In the genomic region with DNA sequence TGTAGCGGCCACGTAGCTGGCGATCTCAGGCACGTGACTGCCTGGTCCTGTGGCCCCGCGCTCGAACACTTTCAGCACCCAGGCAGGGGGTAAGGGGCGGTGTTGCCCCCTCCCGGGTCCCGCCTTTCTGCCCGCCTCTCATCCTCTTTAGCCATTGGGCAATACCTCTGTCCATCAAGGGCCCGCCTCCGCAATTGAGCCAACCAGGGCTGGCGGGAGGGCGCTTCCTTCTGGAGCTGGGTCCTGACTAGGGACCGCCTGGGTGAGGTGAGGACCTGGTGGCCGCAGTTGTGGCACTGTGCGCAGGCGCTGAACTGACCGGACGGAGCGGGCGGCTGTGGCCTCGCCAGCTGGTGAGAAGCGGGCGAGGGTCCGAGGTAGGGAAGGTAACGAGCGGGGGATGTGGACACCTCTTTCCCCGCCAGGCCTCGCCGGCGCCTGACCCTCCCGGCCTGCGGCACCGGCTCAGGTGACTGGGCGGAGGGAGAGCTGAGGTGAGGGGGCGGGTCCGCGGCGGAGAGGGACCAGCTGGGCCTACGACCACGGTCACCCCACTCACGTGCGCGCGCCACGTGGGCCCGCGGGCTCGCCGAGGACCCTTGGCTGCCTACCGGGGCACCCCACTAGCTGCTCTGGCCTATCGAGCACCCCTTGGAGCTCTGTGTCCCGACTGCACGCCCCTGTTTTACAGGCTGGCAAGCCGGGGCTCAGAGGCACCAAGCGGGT, we compare ENCODE assay signal across 1 cellular context.
TF ChIP-seq lines count a peak whose summit lies in the region.

A gene with protein sequence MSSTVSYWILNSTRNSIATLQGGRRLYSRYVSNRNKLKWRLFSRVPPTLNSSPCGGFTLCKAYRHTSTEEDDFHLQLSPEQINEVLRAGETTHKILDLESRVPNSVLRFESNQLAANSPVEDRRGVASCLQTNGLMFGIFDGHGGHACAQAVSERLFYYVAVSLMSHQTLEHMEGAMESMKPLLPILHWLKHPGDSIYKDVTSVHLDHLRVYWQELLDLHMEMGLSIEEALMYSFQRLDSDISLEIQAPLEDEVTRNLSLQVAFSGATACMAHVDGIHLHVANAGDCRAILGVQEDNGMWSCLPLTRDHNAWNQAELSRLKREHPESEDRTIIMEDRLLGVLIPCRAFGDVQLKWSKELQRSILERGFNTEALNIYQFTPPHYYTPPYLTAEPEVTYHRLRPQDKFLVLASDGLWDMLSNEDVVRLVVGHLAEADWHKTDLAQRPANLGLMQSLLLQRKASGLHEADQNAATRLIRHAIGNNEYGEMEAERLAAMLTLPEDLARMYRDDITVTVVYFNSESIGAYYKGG (plus strand): TSS at position 228 of the 726 bp plus-strand sequence. CDS start 3,770 bp downstream, outside the sequence.

TF ChIP-seq in K562, 482 proteins besides CTCF, POLR2A, EP300 and RAD21 (continued from another document and continues in another):
- TF ChIP-seq, protein P1, sequence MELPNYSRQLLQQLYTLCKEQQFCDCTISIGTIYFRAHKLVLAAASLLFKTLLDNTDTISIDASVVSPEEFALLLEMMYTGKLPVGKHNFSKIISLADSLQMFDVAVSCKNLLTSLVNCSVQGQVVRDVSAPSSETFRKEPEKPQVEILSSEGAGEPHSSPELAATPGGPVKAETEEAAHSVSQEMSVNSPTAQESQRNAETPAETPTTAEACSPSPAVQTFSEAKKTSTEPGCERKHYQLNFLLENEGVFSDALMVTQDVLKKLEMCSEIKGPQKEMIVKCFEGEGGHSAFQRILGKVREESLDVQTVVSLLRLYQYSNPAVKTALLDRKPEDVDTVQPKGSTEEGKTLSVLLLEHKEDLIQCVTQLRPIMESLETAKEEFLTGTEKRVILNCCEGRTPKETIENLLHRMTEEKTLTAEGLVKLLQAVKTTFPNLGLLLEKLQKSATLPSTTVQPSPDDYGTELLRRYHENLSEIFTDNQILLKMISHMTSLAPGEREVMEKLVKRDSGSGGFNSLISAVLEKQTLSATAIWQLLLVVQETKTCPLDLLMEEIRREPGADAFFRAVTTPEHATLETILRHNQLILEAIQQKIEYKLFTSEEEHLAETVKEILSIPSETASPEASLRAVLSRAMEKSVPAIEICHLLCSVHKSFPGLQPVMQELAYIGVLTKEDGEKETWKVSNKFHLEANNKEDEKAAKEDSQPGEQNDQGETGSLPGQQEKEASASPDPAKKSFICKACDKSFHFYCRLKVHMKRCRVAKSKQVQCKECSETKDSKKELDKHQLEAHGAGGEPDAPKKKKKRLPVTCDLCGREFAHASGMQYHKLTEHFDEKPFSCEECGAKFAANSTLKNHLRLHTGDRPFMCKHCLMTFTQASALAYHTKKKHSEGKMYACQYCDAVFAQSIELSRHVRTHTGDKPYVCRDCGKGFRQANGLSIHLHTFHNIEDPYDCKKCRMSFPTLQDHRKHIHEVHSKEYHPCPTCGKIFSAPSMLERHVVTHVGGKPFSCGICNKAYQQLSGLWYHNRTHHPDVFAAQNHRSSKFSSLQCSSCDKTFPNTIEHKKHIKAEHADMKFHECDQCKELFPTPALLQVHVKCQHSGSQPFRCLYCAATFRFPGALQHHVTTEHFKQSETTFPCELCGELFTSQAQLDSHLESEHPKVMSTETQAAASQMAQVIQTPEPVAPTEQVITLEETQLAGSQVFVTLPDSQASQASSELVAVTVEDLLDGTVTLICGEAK (IDR thresholded peaks at IDR 0.05), result no peak
- TF ChIP-seq, protein P1 (CRISPR knock-in tag; IDR thresholded peaks at IDR 0.05), result no peak
- peak; percentile 88 for TF ChIP-seq EP400 (IDR thresholded peaks at IDR 0.05)
- peak; percentile 91 for TF ChIP-seq ASH1L (IDR thresholded peaks at IDR 0.05; ENCODE audit: borderline replicate concordance, low read depth, partially characterized antibody)
- TF ChIP-seq ZNF583 (CRISPR knock-in tag; IDR thresholded peaks at IDR 0.05), result no peak
- TF ChIP-seq ZNF431 (CRISPR knock-in tag; IDR thresholded peaks at IDR 0.05), result peak; percentile 64; the same call in 1 of the 2 replicates
- TF ChIP-seq, protein P2, sequence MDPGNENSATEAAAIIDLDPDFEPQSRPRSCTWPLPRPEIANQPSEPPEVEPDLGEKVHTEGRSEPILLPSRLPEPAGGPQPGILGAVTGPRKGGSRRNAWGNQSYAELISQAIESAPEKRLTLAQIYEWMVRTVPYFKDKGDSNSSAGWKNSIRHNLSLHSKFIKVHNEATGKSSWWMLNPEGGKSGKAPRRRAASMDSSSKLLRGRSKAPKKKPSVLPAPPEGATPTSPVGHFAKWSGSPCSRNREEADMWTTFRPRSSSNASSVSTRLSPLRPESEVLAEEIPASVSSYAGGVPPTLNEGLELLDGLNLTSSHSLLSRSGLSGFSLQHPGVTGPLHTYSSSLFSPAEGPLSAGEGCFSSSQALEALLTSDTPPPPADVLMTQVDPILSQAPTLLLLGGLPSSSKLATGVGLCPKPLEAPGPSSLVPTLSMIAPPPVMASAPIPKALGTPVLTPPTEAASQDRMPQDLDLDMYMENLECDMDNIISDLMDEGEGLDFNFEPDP (CRISPR knock-in tag; IDR thresholded peaks at IDR 0.05), result no peak
- TF ChIP-seq C11orf30 (IDR thresholded peaks at IDR 0.05; ENCODE audit: low read depth), result no peak
- peak; percentile 96 for TF ChIP-seq RBM25 (IDR thresholded peaks at IDR 0.05; ENCODE audit: low read depth, low read length, severe bottlenecking)
- no peak for TF ChIP-seq ZNF316 (IDR thresholded peaks at IDR 0.05)
- TF ChIP-seq, protein P3, sequence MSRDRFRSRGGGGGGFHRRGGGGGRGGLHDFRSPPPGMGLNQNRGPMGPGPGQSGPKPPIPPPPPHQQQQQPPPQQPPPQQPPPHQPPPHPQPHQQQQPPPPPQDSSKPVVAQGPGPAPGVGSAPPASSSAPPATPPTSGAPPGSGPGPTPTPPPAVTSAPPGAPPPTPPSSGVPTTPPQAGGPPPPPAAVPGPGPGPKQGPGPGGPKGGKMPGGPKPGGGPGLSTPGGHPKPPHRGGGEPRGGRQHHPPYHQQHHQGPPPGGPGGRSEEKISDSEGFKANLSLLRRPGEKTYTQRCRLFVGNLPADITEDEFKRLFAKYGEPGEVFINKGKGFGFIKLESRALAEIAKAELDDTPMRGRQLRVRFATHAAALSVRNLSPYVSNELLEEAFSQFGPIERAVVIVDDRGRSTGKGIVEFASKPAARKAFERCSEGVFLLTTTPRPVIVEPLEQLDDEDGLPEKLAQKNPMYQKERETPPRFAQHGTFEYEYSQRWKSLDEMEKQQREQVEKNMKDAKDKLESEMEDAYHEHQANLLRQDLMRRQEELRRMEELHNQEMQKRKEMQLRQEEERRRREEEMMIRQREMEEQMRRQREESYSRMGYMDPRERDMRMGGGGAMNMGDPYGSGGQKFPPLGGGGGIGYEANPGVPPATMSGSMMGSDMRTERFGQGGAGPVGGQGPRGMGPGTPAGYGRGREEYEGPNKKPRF (IDR thresholded peaks at IDR 0.05; ENCODE audit: low read depth, low read length), result no peak
- no peak for TF ChIP-seq CHD1 (IDR thresholded peaks at IDR 0.05; ENCODE audit: low read length)
- TF ChIP-seq TRIM28 (IDR thresholded peaks at IDR 0.05), result no peak
- TF ChIP-seq NELFE (IDR thresholded peaks at IDR 0.05; ENCODE audit: insufficient read depth, insufficient read length), result no peak
- TF ChIP-seq SAFB2 (IDR thresholded peaks at IDR 0.05; ENCODE audit: borderline replicate concordance, low read depth, low read length, severe bottlenecking), result no peak
- TF ChIP-seq ZNF766 (CRISPR knock-in tag; conservative IDR thresholded peaks at IDR 0.05), result no peak
- TF ChIP-seq POU5F1 (IDR thresholded peaks at IDR 0.05; ENCODE audit: borderline replicate concordance, low read depth, low read length, partially characterized antibody), result no peak
- TF ChIP-seq SMARCE1 (IDR thresholded peaks at IDR 0.05), result no peak
- no peak for TF ChIP-seq TCF3 (CRISPR knock-in tag; IDR thresholded peaks at IDR 0.05)
- no peak for TF ChIP-seq ILK (tag; IDR thresholded peaks at IDR 0.05; ENCODE audit: borderline replicate concordance, low read depth)
- no peak for TF ChIP-seq NFATC3 (IDR thresholded peaks at IDR 0.05)
- peak; percentile 96 for TF ChIP-seq ZBTB7A (IDR thresholded peaks at IDR 0.05; ENCODE audit: borderline replicate concordance, control insufficient read depth, low read depth, low read length)
- TF ChIP-seq, protein P4, sequence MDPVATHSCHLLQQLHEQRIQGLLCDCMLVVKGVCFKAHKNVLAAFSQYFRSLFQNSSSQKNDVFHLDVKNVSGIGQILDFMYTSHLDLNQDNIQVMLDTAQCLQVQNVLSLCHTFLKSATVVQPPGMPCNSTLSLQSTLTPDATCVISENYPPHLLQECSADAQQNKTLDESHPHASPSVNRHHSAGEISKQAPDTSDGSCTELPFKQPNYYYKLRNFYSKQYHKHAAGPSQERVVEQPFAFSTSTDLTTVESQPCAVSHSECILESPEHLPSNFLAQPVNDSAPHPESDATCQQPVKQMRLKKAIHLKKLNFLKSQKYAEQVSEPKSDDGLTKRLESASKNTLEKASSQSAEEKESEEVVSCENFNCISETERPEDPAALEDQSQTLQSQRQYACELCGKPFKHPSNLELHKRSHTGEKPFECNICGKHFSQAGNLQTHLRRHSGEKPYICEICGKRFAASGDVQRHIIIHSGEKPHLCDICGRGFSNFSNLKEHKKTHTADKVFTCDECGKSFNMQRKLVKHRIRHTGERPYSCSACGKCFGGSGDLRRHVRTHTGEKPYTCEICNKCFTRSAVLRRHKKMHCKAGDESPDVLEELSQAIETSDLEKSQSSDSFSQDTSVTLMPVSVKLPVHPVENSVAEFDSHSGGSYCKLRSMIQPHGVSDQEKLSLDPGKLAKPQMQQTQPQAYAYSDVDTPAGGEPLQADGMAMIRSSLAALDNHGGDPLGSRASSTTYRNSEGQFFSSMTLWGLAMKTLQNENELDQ (CRISPR knock-in tag; IDR thresholded peaks at IDR 0.05; ENCODE audit: borderline replicate concordance), result no peak
- no peak for TF ChIP-seq FOXK1 (CRISPR knock-in tag; IDR thresholded peaks at IDR 0.05; ENCODE audit: borderline replicate concordance)
- TF ChIP-seq, protein P5, sequence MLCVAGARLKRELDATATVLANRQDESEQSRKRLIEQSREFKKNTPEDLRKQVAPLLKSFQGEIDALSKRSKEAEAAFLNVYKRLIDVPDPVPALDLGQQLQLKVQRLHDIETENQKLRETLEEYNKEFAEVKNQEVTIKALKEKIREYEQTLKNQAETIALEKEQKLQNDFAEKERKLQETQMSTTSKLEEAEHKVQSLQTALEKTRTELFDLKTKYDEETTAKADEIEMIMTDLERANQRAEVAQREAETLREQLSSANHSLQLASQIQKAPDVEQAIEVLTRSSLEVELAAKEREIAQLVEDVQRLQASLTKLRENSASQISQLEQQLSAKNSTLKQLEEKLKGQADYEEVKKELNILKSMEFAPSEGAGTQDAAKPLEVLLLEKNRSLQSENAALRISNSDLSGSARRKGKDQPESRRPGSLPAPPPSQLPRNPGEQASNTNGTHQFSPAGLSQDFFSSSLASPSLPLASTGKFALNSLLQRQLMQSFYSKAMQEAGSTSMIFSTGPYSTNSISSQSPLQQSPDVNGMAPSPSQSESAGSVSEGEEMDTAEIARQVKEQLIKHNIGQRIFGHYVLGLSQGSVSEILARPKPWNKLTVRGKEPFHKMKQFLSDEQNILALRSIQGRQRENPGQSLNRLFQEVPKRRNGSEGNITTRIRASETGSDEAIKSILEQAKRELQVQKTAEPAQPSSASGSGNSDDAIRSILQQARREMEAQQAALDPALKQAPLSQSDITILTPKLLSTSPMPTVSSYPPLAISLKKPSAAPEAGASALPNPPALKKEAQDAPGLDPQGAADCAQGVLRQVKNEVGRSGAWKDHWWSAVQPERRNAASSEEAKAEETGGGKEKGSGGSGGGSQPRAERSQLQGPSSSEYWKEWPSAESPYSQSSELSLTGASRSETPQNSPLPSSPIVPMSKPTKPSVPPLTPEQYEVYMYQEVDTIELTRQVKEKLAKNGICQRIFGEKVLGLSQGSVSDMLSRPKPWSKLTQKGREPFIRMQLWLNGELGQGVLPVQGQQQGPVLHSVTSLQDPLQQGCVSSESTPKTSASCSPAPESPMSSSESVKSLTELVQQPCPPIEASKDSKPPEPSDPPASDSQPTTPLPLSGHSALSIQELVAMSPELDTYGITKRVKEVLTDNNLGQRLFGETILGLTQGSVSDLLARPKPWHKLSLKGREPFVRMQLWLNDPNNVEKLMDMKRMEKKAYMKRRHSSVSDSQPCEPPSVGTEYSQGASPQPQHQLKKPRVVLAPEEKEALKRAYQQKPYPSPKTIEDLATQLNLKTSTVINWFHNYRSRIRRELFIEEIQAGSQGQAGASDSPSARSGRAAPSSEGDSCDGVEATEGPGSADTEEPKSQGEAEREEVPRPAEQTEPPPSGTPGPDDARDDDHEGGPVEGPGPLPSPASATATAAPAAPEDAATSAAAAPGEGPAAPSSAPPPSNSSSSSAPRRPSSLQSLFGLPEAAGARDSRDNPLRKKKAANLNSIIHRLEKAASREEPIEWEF (CRISPR knock-in tag; IDR thresholded peaks at IDR 0.05), result no peak
- TF ChIP-seq, protein P6, sequence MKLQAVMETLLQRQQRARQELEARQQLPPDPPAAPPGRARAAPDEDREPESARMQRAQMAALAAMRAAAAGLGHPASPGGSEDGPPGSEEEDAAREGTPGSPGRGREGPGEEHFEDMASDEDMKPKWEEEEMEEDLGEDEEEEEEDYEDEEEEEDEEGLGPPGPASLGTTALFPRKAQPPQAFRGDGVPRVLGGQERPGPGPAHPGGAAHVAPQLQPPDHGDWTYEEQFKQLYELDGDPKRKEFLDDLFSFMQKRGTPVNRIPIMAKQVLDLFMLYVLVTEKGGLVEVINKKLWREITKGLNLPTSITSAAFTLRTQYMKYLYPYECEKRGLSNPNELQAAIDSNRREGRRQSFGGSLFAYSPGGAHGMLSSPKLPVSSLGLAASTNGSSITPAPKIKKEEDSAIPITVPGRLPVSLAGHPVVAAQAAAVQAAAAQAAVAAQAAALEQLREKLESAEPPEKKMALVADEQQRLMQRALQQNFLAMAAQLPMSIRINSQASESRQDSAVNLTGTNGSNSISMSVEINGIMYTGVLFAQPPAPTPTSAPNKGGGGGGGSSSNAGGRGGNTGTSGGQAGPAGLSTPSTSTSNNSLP (IDR thresholded peaks at IDR 0.05; ENCODE audit: borderline replicate concordance, low read depth, low read length), result no peak
